8 cellular contexts compared by ENCODE assay signal in genomic region chr19:15379083-15379995, GRCh38. TPM values are rescaled to one million over a fixed set of nuclear protein-coding genes. Genes with fewer than 3 reads are reported as not detected.
DNase-seq lines count a peak whose midpoint lies in the region; ATAC-seq and TF ChIP-seq lines count a peak whose summit lies in the region.

AKAP8 (minus strand) TSS chr19:15379787; CDS start chr19:15379731, 56 bp downstream.

- no peaks in the 10 kb centered on the region for H3K27me3 ChIP-seq in BJ (ENCODE audit: control insufficient read depth, insufficient read depth, low read length)

- CTCF ChIA-PET in BJ (lab: Yijun Ruan, JAX), result interaction anchor here (0.6 to 1.9 kb wide), 9 partner anchors 10 to 202 kb away, joined by 3 to 8 read pairs (median 3); partner anchors contain the start of gene AKAP8L

- ATAC-seq in GM19324 (IDR thresholded peaks at IDR 0.05; ENCODE audit: low FRiP score, unreplicated experiment), result peak; percentile 90
- ATAC-seq in HG03460 (IDR thresholded peaks at IDR 0.05; ENCODE audit: unreplicated experiment), result peak; percentile 79

- no peak for TF ChIP-seq CTCF in BJ (IDR thresholded peaks at IDR 0.05; ENCODE audit: insufficient read depth, low read depth, low read length)
- no peak for TF ChIP-seq CTCF in choroid plexus epithelial cell (conservative IDR thresholded peaks at IDR 0.05; ENCODE audit: low read depth, low read length)

- peak within 1 kb of the TSS; percentile 89 for H3K4me3 ChIP-seq in BJ (ENCODE audit: low read depth, low read length)
- H3K4me3 ChIP-seq in choroid plexus epithelial cell (ENCODE audit: low read depth, low read length), result peak within 1 kb of the TSS; percentile 98

- DNase-seq in BJ (ENCODE audit: low read depth), result peak; percentile 92
- peak; percentile 92 for DNase-seq in NCI-H524 treated with DMSO at 0.1 percent for 48 hours (lab: John Stamatoyannopoulos, UW)
- DNase-seq in activated CD4-positive, alpha-beta T cell treated with anti-CD3 and anti-CD28 coated beads for 4 hours, result peak; percentile 97 to 99
- DNase-seq in choroid plexus epithelial cell (ENCODE audit: low read depth), result peak; percentile 99
- peak; percentile 95 for DNase-seq in kidney glomerular epithelial cell (lab: John Stamatoyannopoulos, UW)
- peak; percentile 97 for DNase-seq in stimulated activated CD4-positive, alpha-beta T cell treated with anti-CD3 and anti-CD28 coated beads, Interleukin-15, amount 100 ng/mL, for 48 hours (ENCODE audit: low read depth in 2 of 2)

- POLR2A ChIA-PET in BJ (lab: Charles Lee), result interaction anchor here (0.5 to 1.4 kb wide), 4 partner anchors 39 to 253 kb away, joined by 3 to 7 read pairs (median 5); partner anchors contain the start of gene AKAP8L

- peaks cover 3% of the 10 kb centered on the region for H3K36me3 ChIP-seq in BJ (ENCODE audit: control insufficient read depth, insufficient read depth, low read length)

RNA-seq across cellular contexts. Expression of gene AKAP8, which starts in this region (rescaled TPM):
- 10.3 and 11.2 TPM in 2 replicates for polyA plus RNA-seq in BJ (2011; rRNA removed)
- 6.3 and 6.8 TPM in 2 replicates for polyA minus RNA-seq in BJ (2011; rRNA and poly(A)+ RNA removed)

Comparison
In these comparisons a context has a peak if more than half of its experiments do, and no peak if none do; other contexts are left out.
1. Peak in every context shown above with its lines: DNase-seq, ATAC-seq and H3K4me3 ChIP-seq.